23 cellular contexts compared by ENCODE assay signal in genomic region chr12:46165191-46165590, GRCh38.
A peak's percentile ranks its signal among the peaks of the same experiment; 100 is the strongest.
DNase-seq lines count a peak whose midpoint lies in the region; ATAC-seq and TF ChIP-seq lines count a peak whose summit lies in the region.
"Had no signal": no experiment of that assay in that cellular context is flagged by ENCODE, and none has a peak within 500 bp of the region (broad histone marks: within the 10 kb centered on the region; RNA-seq: fewer than 3 reads in every experiment).

No MANE protein-coding gene starts in this region.

- TF ChIP-seq CTCF in foreskin keratinocyte (conservative IDR thresholded peaks at IDR 0.05) (no peak), heart left ventricle (IDR thresholded peaks at IDR 0.05) (no peak)

- WGBS in heart left ventricle, 4 donors, result 93 to 98% (median 96%) methylated on average over 5 of the region's 5 CpGs

- H3K9me3 ChIP-seq in SJCRH30 (replicated peaks) (peaks cover 12% of the 10 kb centered on the region; the same call in 1 of the 2 replicates), heart left ventricle (peaks cover 0 to 9% (median 0%) of the 10 kb centered on the region in 12 donors)
- H3K9me3 ChIP-seq: BE2C had no signal

- no peaks in the 10 kb centered on the region for H3K27me3 ChIP-seq in SJCRH30
- H3K27me3 ChIP-seq in foreskin keratinocyte, result no peaks in the 10 kb centered on the region
- H3K27me3 ChIP-seq in heart left ventricle, result no peaks in the 10 kb centered on the region
- H3K27me3 ChIP-seq: BE2C, BLaER1 had no signal

- peak; percentile 21 to 60 for DNase-seq in SJCRH30
- DNase-seq in foreskin keratinocyte, result peak in 1 of 2 donors; percentile 29
- DNase-seq in heart left ventricle, result no peak
- DNase-seq: 8988T; ACHN; BE2C; C1 segment of cervical spinal cord; CD4-positive, alpha-beta memory T cell; CD4-positive, CD25-positive, alpha-beta regulatory T cell; CD8-positive, alpha-beta memory T cell; COR-L47; DMS 273 treated with DMSO at 0.1 percent for 48 hours; DMS153; DMS53; DMS79; DND-41; EL; GDM1 had no signal

- no peak for TF ChIP-seq POLR2A in heart left ventricle (IDR thresholded peaks at IDR 0.05)

- ATAC-seq in esophagus mucosa (peak; percentile 43), foreskin keratinocyte (no peak), HG03571 (IDR thresholded peaks at IDR 0.05; ENCODE audit: unreplicated experiment) (no peak), HG03354 (IDR thresholded peaks at IDR 0.05; ENCODE audit: poor library complexity, severe bottlenecking, unreplicated experiment) (no peak), heart left ventricle (no peak)
- ATAC-seq: GM12878 had no signal

- intact Hi-C loops in heart left ventricle (cut with DNase I), result no loop called here

- H3K4me1 ChIP-seq in SJCRH30 (peaks cover 40% of the 10 kb centered on the region), foreskin keratinocyte (peaks cover 26% of the 10 kb centered on the region), heart left ventricle (peaks cover 0 to 10% (median 3%) of the 10 kb centered on the region in 12 donors)
- H3K4me1 ChIP-seq: BLaER1 had no signal

- H3K27ac ChIP-seq in SJCRH30 (no peak overlapping the region), foreskin keratinocyte (peak overlapping the region; percentile 91), heart left ventricle (no peak overlapping the region)
- H3K27ac ChIP-seq: BLaER1 had no signal

- H3K36me3 ChIP-seq in SJCRH30 (no peaks in the 10 kb centered on the region), heart left ventricle (no peaks in the 10 kb centered on the region)
- H3K36me3 ChIP-seq: BE2C, BLaER1 had no signal

- H3K4me3 ChIP-seq in SJCRH30 (no peak overlapping the region), heart left ventricle (no peak overlapping the region)
- H3K4me3 ChIP-seq: BLaER1, GM12878 had no signal

Comparison
In these comparisons a context has a peak if more than half of its experiments do, and no peak if none do; other contexts are left out.
1. DNase-seq: peak in SJCRH30 (2 of 2); none in heart left ventricle (0 of 5).